Comparison of ENCODE assay signal across 18 cellular contexts in genomic region chr2:225100269-225100668, GRCh38. TPM values are rescaled to one million over a fixed set of nuclear protein-coding genes. Genes with fewer than 3 reads are reported as not detected.
DNase-seq lines count a peak whose midpoint lies in the region; ATAC-seq, FAIRE-seq and TF ChIP-seq lines count a peak whose summit lies in the region.
"Had no signal": no experiment of that assay in that cellular context is flagged by ENCODE, and none has a peak within 500 bp of the region (broad histone marks: within the 10 kb centered on the region; RNA-seq: fewer than 3 reads in every experiment).

No MANE protein-coding gene starts in this region.

- H3K36me3 Mint-ChIP-seq in HFFc6 (ENCODE audit: low read depth): peaks cover 5% of the 10 kb centered on the region; the same call in 1 of the 2 replicates
- no peaks in the 10 kb centered on the region for H3K36me3 Mint-ChIP-seq in astrocyte (ENCODE audit: low read depth, unreplicated experiment)
- H3K36me3 Mint-ChIP-seq: activated naive CD4-positive, alpha-beta T cell treated with anti-CD3 and anti-CD28 coated beads, Interleukin-2, amount 10 ng/mL, durations not matched to agents 7 days and 5 days had no signal

- H3K4me2 ChIP-seq in astrocyte (ENCODE audit: low read length): peak overlapping the region; percentile 76

- FAIRE-seq in astrocyte (lab: Jason Lieb, UNC): no peak
- FAIRE-seq: endometrium, GM18507 had no signal

- TF ChIP-seq POLR2A in uterus (IDR thresholded peaks at IDR 0.05) (no peak), esophagus squamous epithelium (IDR thresholded peaks at IDR 0.05) (no peak)

- H3K27me3 ChIP-seq in astrocyte (ENCODE audit: insufficient read depth, low read length) (no peaks in the 10 kb centered on the region), uterus (no peaks in the 10 kb centered on the region), esophagus squamous epithelium (no peaks in the 10 kb centered on the region)
- H3K27me3 ChIP-seq: heart right ventricle had no signal

- no peaks in the 10 kb centered on the region for H4K20me1 ChIP-seq in astrocyte (ENCODE audit: insufficient read depth, low read length)

- H3K27ac Mint-ChIP-seq in HFFc6 (no peak overlapping the region), astrocyte (ENCODE audit: unreplicated experiment) (no peak overlapping the region)
- H3K27ac Mint-ChIP-seq: activated naive CD4-positive, alpha-beta T cell treated with anti-CD3 and anti-CD28 coated beads, Interleukin-2, amount 10 ng/mL, durations not matched to agents 7 days and 5 days; naive thymus-derived CD8-positive, alpha-beta T cell had no signal

- intact Hi-C loops in uterus (cut with DNase I; ENCODE audit: low total_unique reads) (no loop called here), esophagus squamous epithelium (cut with DNase I) (no loop called here)

- H3K4me3 ChIP-seq in astrocyte (ENCODE audit: insufficient read depth, low read depth, low read length): peak overlapping the region; percentile 20
- H3K4me3 ChIP-seq in uterus: no peak overlapping the region
- no peak overlapping the region for H3K4me3 ChIP-seq in esophagus squamous epithelium
- H3K4me3 ChIP-seq: heart right ventricle had no signal

- WGBS in esophagus squamous epithelium, 2 donors: 88 to 100% methylated on average over 1 of the region's 1 CpG

- peak overlapping the region; percentile 84 for H3K9ac ChIP-seq in astrocyte (ENCODE audit: low read length)

- TF ChIP-seq CTCF in HFFc6 (IDR thresholded peaks at IDR 0.05): no peak
- no peak for TF ChIP-seq CTCF in astrocyte (IDR thresholded peaks at IDR 0.05; ENCODE audit: insufficient read depth, low read depth, low read length)
- TF ChIP-seq CTCF in uterus (IDR thresholded peaks at IDR 0.05): no peak
- TF ChIP-seq CTCF in esophagus squamous epithelium (IDR thresholded peaks at IDR 0.05): no peak

- peaks cover 26% of the 10 kb centered on the region for H3K4me1 ChIP-seq in astrocyte (ENCODE audit: insufficient read depth, low read length)
- H3K4me1 ChIP-seq in uterus: no peaks in the 10 kb centered on the region
- no peaks in the 10 kb centered on the region for H3K4me1 ChIP-seq in esophagus squamous epithelium
- H3K4me1 ChIP-seq: heart right ventricle had no signal

- no peak for ATAC-seq in HG02678 (IDR thresholded peaks at IDR 0.05; ENCODE audit: unreplicated experiment)
- ATAC-seq: heart right ventricle; naive thymus-derived CD8-positive, alpha-beta T cell had no signal

- no peaks in the 10 kb centered on the region for H3K9me3 ChIP-seq in astrocyte (ENCODE audit: insufficient read depth, low read depth, low read length)
- no peaks in the 10 kb centered on the region for H3K9me3 ChIP-seq in uterus
- H3K9me3 ChIP-seq in esophagus squamous epithelium: no peaks in the 10 kb centered on the region

- H3K9me3 Mint-ChIP-seq in HFFc6 (0 out of 2 replicates have a peak, but pooled peaks cover 5% of the 10 kb centered on the region), astrocyte (ENCODE audit: unreplicated experiment) (peaks cover 2% of the 10 kb centered on the region)
- H3K9me3 Mint-ChIP-seq: activated naive CD4-positive, alpha-beta T cell treated with anti-CD3 and anti-CD28 coated beads, Interleukin-2, amount 10 ng/mL, durations not matched to agents 7 days and 5 days; central memory CD8-positive, alpha-beta T cell; naive thymus-derived CD8-positive, alpha-beta T cell had no signal

- H3K4me1 Mint-ChIP-seq in HFFc6 (ENCODE audit: low read depth): peaks cover 29% of the 10 kb centered on the region
- peaks cover 17% of the 10 kb centered on the region for H3K4me1 Mint-ChIP-seq in astrocyte (ENCODE audit: low read depth, unreplicated experiment)
- H3K4me1 Mint-ChIP-seq: activated naive CD4-positive, alpha-beta T cell treated with anti-CD3 and anti-CD28 coated beads, Interleukin-2, amount 10 ng/mL, durations not matched to agents 7 days and 5 days; central memory CD8-positive, alpha-beta T cell; naive thymus-derived CD8-positive, alpha-beta T cell had no signal

- peak; percentile 65 for DNase-seq in A172 (ENCODE audit: low spot score)
- peak; percentile 50 for DNase-seq in HFFc6
- peak; percentile 75 for DNase-seq in astrocyte (ENCODE audit: low read depth)
- peak; percentile 48 for DNase-seq in kidney glomerular epithelial cell (lab: John Stamatoyannopoulos, UW)
- no peak for DNase-seq in foreskin melanocyte
- DNase-seq in uterus: no peak
- DNase-seq in esophagus squamous epithelium (lab: John Stamatoyannopoulos, UW): no peak
- DNase-seq: activated CD4-positive, CD25-positive, alpha-beta regulatory T cell treated with anti-CD3 and anti-CD28 coated beads, Interleukin-2, amount 50 U/mL, for 72 hours; activated naive CD4-positive, alpha-beta T cell treated with anti-CD3 and anti-CD28 coated beads, Interleukin-2, amount 10 ng/mL, durations not matched to agents 7 days and 5 days; heart right ventricle; naive thymus-derived CD8-positive, alpha-beta T cell; NCI-H1436; OCI-M1; T-helper 1 cell had no signal

- H3K27ac ChIP-seq in astrocyte (ENCODE audit: low read depth, low read length) (peak overlapping the region; percentile 98), uterus (no peak overlapping the region), esophagus squamous epithelium (no peak overlapping the region)

- H3K79me2 ChIP-seq in astrocyte (ENCODE audit: insufficient read depth, low read length): no peaks in the 10 kb centered on the region

- H3K36me3 ChIP-seq in astrocyte (ENCODE audit: insufficient read depth, low read length) (no peaks in the 10 kb centered on the region), uterus (no peaks in the 10 kb centered on the region), esophagus squamous epithelium (no peaks in the 10 kb centered on the region)
- H3K36me3 ChIP-seq: heart right ventricle had no signal

- peak overlapping the region; percentile 30 for H2AFZ ChIP-seq in astrocyte (ENCODE audit: low read depth, low read length)

- no peaks in the 10 kb centered on the region for H3K27me3 Mint-ChIP-seq in HFFc6 (ENCODE audit: insufficient read depth)
- H3K27me3 Mint-ChIP-seq in astrocyte (ENCODE audit: low read depth, unreplicated experiment): no peaks in the 10 kb centered on the region
- H3K27me3 Mint-ChIP-seq: activated naive CD4-positive, alpha-beta T cell treated with anti-CD3 and anti-CD28 coated beads, Interleukin-2, amount 10 ng/mL, durations not matched to agents 7 days and 5 days; naive thymus-derived CD8-positive, alpha-beta T cell had no signal

- H3K4me3 Mint-ChIP-seq in HFFc6: no peak overlapping the region
- no peak overlapping the region for H3K4me3 Mint-ChIP-seq in astrocyte (ENCODE audit: unreplicated experiment)
- H3K4me3 Mint-ChIP-seq: activated naive CD4-positive, alpha-beta T cell treated with anti-CD3 and anti-CD28 coated beads, Interleukin-2, amount 10 ng/mL, durations not matched to agents 7 days and 5 days; central memory CD8-positive, alpha-beta T cell; naive thymus-derived CD8-positive, alpha-beta T cell had no signal

RNA-seq across cellular contexts. Expression of gene DOCK10, which starts 58.0 kb away (rescaled TPM):
- total RNA-seq in A172 (2014; rRNA removed; shearing (Covaris generic)): 22.7 and 37.5 TPM in 2 replicates
- total RNA-seq in HFFc6 (2021; fragmentation: NEBNext Ultra II Directional; extraction: Animal tissue kit (Norgen Biotek cat#: 25700)): 10 to 100 TPM; 61.1 to 78.8 (median 75.8) TPM
- 6.3 and 7.7 TPM in 2 replicates for total RNA-seq in astrocyte
- 10 to 100 TPM in 2 of 4 donors, 1 to 10 TPM in 2; 3.8 to 33.2 (median 12.3) TPM for total RNA-seq in uterus
- total RNA-seq in esophagus squamous epithelium: 10 to 100 TPM in 3 of 4 donors, 1 to 10 TPM in 1; 9.2 to 16.6 (median 11.7) TPM

Comparison
In these comparisons a context has a peak if more than half of its experiments do, and no peak if none do; other contexts are left out.
1. DNase-seq: peak in A172 (single experiment), HFFc6 (single experiment), astrocyte (single experiment) and kidney glomerular epithelial cell (single experiment); none in foreskin melanocyte (single experiment), uterus (0 of 2) and esophagus squamous epithelium (single experiment).